In the genomic region with DNA sequence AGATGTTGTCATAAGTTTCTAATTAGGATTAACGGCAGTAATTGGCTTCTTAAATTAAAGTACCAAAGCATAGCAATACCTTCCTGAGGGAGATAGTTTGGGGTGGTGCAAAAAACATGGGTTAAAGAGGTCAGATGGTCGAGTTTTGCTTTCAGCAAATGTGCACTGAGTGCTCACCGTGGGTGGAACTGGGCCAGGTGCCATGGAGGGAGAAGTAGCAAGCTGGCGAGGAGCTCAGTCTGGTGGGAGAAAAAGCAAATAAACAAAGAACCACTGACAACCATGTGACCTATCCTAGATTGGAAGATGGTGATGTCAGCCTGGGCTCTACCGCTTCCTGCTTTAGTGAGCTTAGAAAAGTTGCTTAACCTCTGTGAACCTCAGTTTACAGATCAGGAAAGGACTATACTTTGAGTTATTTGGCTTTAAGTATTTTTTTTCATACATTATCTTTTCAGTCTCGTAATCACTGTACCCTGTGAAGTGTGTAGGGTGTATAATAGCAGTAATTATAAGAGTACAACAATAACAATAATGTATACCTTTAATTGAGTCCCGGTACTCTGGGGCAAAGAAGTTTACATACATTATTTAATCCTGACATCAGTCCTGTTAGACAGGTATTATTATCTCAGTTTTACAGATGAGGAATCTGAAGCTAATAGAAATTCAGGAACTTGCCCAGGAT, we compare ENCODE assay signal across 8 cellular contexts.
DNase-seq lines count a peak whose midpoint lies in the region; ATAC-seq, FAIRE-seq and TF ChIP-seq lines count a peak whose summit lies in the region.

No MANE protein-coding gene starts in this region.

- H3K36me3 ChIP-seq in bronchial epithelial cell (ENCODE audit: control insufficient read depth, insufficient read depth, low read length) (no peaks in the 10 kb centered on the region), stomach (no peaks in the 10 kb centered on the region)

- H3K4me1 ChIP-seq in stomach, result peaks cover 20 to 35% (median 29%) of the 10 kb centered on the region in 4 donors

- TF ChIP-seq CTCF in RWPE1 (conservative IDR thresholded peaks at IDR 0.05; ENCODE audit: low read depth), result no peak
- TF ChIP-seq CTCF in bronchial epithelial cell (IDR thresholded peaks at IDR 0.05; ENCODE audit: insufficient read depth, low read length, severe bottlenecking), result no peak
- TF ChIP-seq CTCF in stomach (IDR thresholded peaks at IDR 0.05), result no peak

- no peak for TF ChIP-seq RAD21 in Ishikawa (IDR thresholded peaks at IDR 0.05; ENCODE audit: low read depth)

- H3K27me3 ChIP-seq in bronchial epithelial cell (ENCODE audit: control insufficient read depth, insufficient read depth, low read length) (no peaks in the 10 kb centered on the region), stomach (no peaks in the 10 kb centered on the region)

- no peak for TF ChIP-seq EP300 in Ishikawa (IDR thresholded peaks at IDR 0.05; ENCODE audit: borderline replicate concordance)
- no peak for TF ChIP-seq EP300 in stomach (IDR thresholded peaks at IDR 0.05)

- no peak for FAIRE-seq in bronchial epithelial cell (lab: Jason Lieb, UNC)

- DNase-seq in EL (peak; percentile 87), RWPE1 (ENCODE audit: low spot score) (no peak), bronchial epithelial cell (ENCODE audit: low read depth) (peak; percentile 88), kidney glomerular epithelial cell (lab: John Stamatoyannopoulos, UW) (peak; percentile 90), stomach (peak; percentile 71), iPS-NIHi7 (ENCODE audit: extremely low spot score) (no peak)

- H3K9me3 ChIP-seq in stomach, result no peaks in the 10 kb centered on the region

- intact Hi-C loops in stomach (cut with DNase I; ENCODE audit: low total_unique reads), result loop anchor here (10.0 kb wide), 1 partner anchor 92 kb away; no protein-coding TSS in a partner anchor

- TF ChIP-seq POLR2A in stomach (IDR thresholded peaks at IDR 0.05), result no peak

- H3K4me3 ChIP-seq in bronchial epithelial cell (ENCODE audit: low read depth, low read length) (no peak overlapping the region), stomach (no peak overlapping the region)

- H3K27ac ChIP-seq in RWPE1, result peak overlapping the region; percentile 66
- peak overlapping the region; percentile 45 to 69 (median 57) for H3K27ac ChIP-seq in stomach

- CTCF ChIA-PET in RWPE1 (lab: Yijun Ruan, JAX), result interaction anchor here (0.6 to 1.4 kb wide), 5 partner anchors 10 to 880 kb away, joined by 3 to 5 read pairs (median 4); no protein-coding TSS in a partner anchor

- 4 to 16% (median 10%) methylated on average over 7 of the region's 7 CpGs for WGBS in stomach, 5 donors

- POLR2A ChIA-PET in RWPE1 (lab: Yijun Ruan, JAX; ENCODE audit: low non-redundant PET), result no interaction called here

- ATAC-seq in GM21515 (IDR thresholded peaks at IDR 0.05; ENCODE audit: unreplicated experiment), result peak; percentile 66

TF ChIP-seq in Ishikawa, 13 proteins besides CTCF, POLR2A, EP300 and RAD21:
- no peak for TF ChIP-seq TAF1 (IDR thresholded peaks at IDR 0.05; ENCODE audit: low read depth)
- no peak for TF ChIP-seq TEAD4 (IDR thresholded peaks at IDR 0.05)
- no peak for TF ChIP-seq FOXM1 (IDR thresholded peaks at IDR 0.05; ENCODE audit: borderline replicate concordance, low read depth)
- TF ChIP-seq, protein P1, sequence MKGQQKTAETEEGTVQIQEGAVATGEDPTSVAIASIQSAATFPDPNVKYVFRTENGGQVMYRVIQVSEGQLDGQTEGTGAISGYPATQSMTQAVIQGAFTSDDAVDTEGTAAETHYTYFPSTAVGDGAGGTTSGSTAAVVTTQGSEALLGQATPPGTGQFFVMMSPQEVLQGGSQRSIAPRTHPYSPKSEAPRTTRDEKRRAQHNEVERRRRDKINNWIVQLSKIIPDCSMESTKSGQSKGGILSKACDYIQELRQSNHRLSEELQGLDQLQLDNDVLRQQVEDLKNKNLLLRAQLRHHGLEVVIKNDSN (IDR thresholded peaks at IDR 0.05), result peak; percentile 77
- TF ChIP-seq CREB1 (IDR thresholded peaks at IDR 0.05; ENCODE audit: low read depth), result no peak
- no peak for TF ChIP-seq TCF12 (IDR thresholded peaks at IDR 0.05; ENCODE audit: low read depth)
- no peak for TF ChIP-seq ZBTB7A (IDR thresholded peaks at IDR 0.05; ENCODE audit: low read depth)
- peak; percentile 37 for TF ChIP-seq NFIC (IDR thresholded peaks at IDR 0.05)
- peak; percentile 59; the same call in 1 of the 2 replicates for TF ChIP-seq EGR1 (IDR thresholded peaks at IDR 0.05)
- TF ChIP-seq REST (IDR thresholded peaks at IDR 0.05; ENCODE audit: low read depth), result no peak
- no peak for TF ChIP-seq YY1 (IDR thresholded peaks at IDR 0.05; ENCODE audit: low read depth)
- peak; percentile 52; the same call in 1 of the 2 replicates for TF ChIP-seq CEBPB (IDR thresholded peaks at IDR 0.05)
- TF ChIP-seq, protein P2, sequence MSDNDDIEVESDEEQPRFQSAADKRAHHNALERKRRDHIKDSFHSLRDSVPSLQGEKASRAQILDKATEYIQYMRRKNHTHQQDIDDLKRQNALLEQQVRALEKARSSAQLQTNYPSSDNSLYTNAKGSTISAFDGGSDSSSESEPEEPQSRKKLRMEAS (IDR thresholded peaks at IDR 0.05), result 0 out of 2 replicates have a peak, but pooled peaks have one; percentile 25

Comparison
In these comparisons a context has a peak if more than half of its experiments do, and no peak if none do; other contexts are left out.
1. DNase-seq: peak in EL (single experiment), bronchial epithelial cell (single experiment), kidney glomerular epithelial cell (single experiment) and stomach (single experiment); none in RWPE1 (single experiment) and iPS-NIHi7 (single experiment).